ENCODE assay signal across 8 cellular contexts in genomic region chr11:75100314-75100713, GRCh38. TPM values are rescaled to one million over a fixed set of nuclear protein-coding genes. Genes with fewer than 3 reads are reported as not detected.
DNase-seq lines count a peak whose midpoint lies in the region; ATAC-seq and TF ChIP-seq lines count a peak whose summit lies in the region.

No MANE protein-coding gene starts in this region.

- dilution Hi-C loops in mammary epithelial cell (cut with HindIII; ENCODE audit: low sequenced_read_pairs), result no loop called here

- H3K4me3 ChIP-seq in mammary epithelial cell (replicated peaks in 1 of 3; ENCODE audit: insufficient read depth in 1 of 3, low read depth in 2 of 3, low read length in 3 of 3) (no peak overlapping the region), suprapubic skin (no peak overlapping the region), stomach (no peak overlapping the region)

- no TSS peak for BruUV-seq in mammary epithelial cell (replicated peaks; lab: Mats Ljungman, UMichigan)

- peaks cover 4% of the 10 kb centered on the region for H3K4me1 ChIP-seq in mammary epithelial cell (ENCODE audit: insufficient read depth, low read length)
- H3K4me1 ChIP-seq in suprapubic skin, result no peaks in the 10 kb centered on the region
- H3K4me1 ChIP-seq in stomach, result no peaks in the 10 kb centered on the region

- H3K9ac ChIP-seq in mammary epithelial cell (ENCODE audit: insufficient read depth, low read length), result no peak overlapping the region

- WGBS in mammary epithelial cell (ENCODE audit: low coverage, missing lambda C conversion rate), result 60% methylated on average over 3 of the region's 3 CpGs
- WGBS in suprapubic skin, result 29% methylated on average over 3 of the region's 3 CpGs
- 26 to 44% (median 40%) methylated on average over 3 of the region's 3 CpGs for WGBS in stomach, 5 donors

- H3K27ac ChIP-seq in mammary epithelial cell (ENCODE audit: insufficient read depth, low read depth, low read length) (no peak overlapping the region), suprapubic skin (no peak overlapping the region), stomach (no peak overlapping the region)

- peak; percentile 90 for ATAC-seq in GM21390 (IDR thresholded peaks at IDR 0.05; ENCODE audit: unreplicated experiment)
- peak; percentile 87 for ATAC-seq in HG03571 (IDR thresholded peaks at IDR 0.05; ENCODE audit: unreplicated experiment)
- peak; percentile 95 for ATAC-seq in stimulated activated naive CD8-positive, alpha-beta T cell treated with anti-CD3 and anti-CD28 coated beads, Interleukin-15, Interleukin-2, amounts not matched to agents 100 U/mL and 50 U/mL, for 24 hours

- H3K9me3 ChIP-seq in mammary epithelial cell (replicated peaks; ENCODE audit: insufficient read depth, low read length), result no peaks in the 10 kb centered on the region
- no peaks in the 10 kb centered on the region for H3K9me3 ChIP-seq in suprapubic skin
- H3K9me3 ChIP-seq in stomach, result no peaks in the 10 kb centered on the region

- in situ Hi-C loops in mammary epithelial cell (cut with MboI; ENCODE audit: low sequenced_read_pairs in 2 of 2), result no loop called here

- H3K4me2 ChIP-seq in mammary epithelial cell (ENCODE audit: insufficient read depth, low read depth, low read length), result no peak overlapping the region

- TF ChIP-seq POLR2A in suprapubic skin (IDR thresholded peaks at IDR 0.05) (no peak), stomach (IDR thresholded peaks at IDR 0.05) (no peak)

- no peak overlapping the region for H2AFZ ChIP-seq in mammary epithelial cell (ENCODE audit: low read depth, low read length)

- H3K79me2 ChIP-seq in mammary epithelial cell (ENCODE audit: insufficient read depth, low read length), result no peaks in the 10 kb centered on the region

- H4K20me1 ChIP-seq in mammary epithelial cell (ENCODE audit: insufficient read depth, low read length), result no peaks in the 10 kb centered on the region

- TF ChIP-seq CTCF in GM10266 (IDR thresholded peaks at IDR 0.05; ENCODE audit: control insufficient read depth, insufficient read depth, low read depth, missing control alignments), result no peak
- no peak for TF ChIP-seq CTCF in mammary epithelial cell (conservative IDR thresholded peaks at IDR 0.05 in 1 of 2, IDR thresholded peaks at IDR 0.05 in 1 of 2; ENCODE audit: extremely low read depth in 1 of 2, insufficient read depth in 1 of 2, low read depth in 1 of 2, low read length in 2 of 2)
- no peak for TF ChIP-seq CTCF in suprapubic skin (IDR thresholded peaks at IDR 0.05)
- TF ChIP-seq CTCF in stomach (IDR thresholded peaks at IDR 0.05), result no peak

- CTCF ChIA-PET in mammary epithelial cell (lab: Charles Lee; ENCODE audit: low non-redundant PET), result no interaction called here

- TF ChIP-seq EP300 in suprapubic skin (IDR thresholded peaks at IDR 0.05) (no peak), stomach (IDR thresholded peaks at IDR 0.05) (no peak)

- no peaks in the 10 kb centered on the region for H3K27me3 ChIP-seq in mammary epithelial cell (ENCODE audit: insufficient read depth, low read length)
- H3K27me3 ChIP-seq in suprapubic skin, result peaks cover 13% of the 10 kb centered on the region
- peaks cover 0 to 31% (median 0%) of the 10 kb centered on the region in 3 donors for H3K27me3 ChIP-seq in stomach

- intact Hi-C loops in mammary epithelial cell (cut with micrococcal nuclease), result no loop called here
- intact Hi-C loops in stomach (cut with DNase I; ENCODE audit: low total_unique reads), result no loop called here

- H3K36me3 ChIP-seq in mammary epithelial cell (ENCODE audit: insufficient read depth, low read length) (no peaks in the 10 kb centered on the region), suprapubic skin (no peaks in the 10 kb centered on the region), stomach (no peaks in the 10 kb centered on the region)

- DNase-seq in GM10266 (ENCODE audit: extremely low spot score) (peak; percentile 71), mammary epithelial cell (peak; percentile 74), suprapubic skin (ENCODE audit: low spot score in 2 of 2) (no peak), RPMI8226 (no peak), stomach (no peak)
- peak; percentile 34 for DNase-seq in stimulated activated naive CD8-positive, alpha-beta T cell treated with anti-CD3 and anti-CD28 coated beads, Interleukin-15, Interleukin-2, amounts not matched to agents 100 U/mL and 50 U/mL, for 24 hours

RNA-seq across cellular contexts. Expression of gene OR2AT4, which starts 3.6 kb away (rescaled TPM):
- total RNA-seq in mammary epithelial cell (not detected), suprapubic skin (not detected), stomach (not detected)
- polyA plus RNA-seq in mammary epithelial cell (not detected), stomach (not detected)
- not detected for polyA minus RNA-seq in mammary epithelial cell

RNA-seq across cellular contexts. Expression of gene SLCO2B1, which starts 50.6 kb away (rescaled TPM):
- not detected for total RNA-seq in mammary epithelial cell
- polyA plus RNA-seq in mammary epithelial cell, result not detected
- not detected for polyA minus RNA-seq in mammary epithelial cell
- total RNA-seq in suprapubic skin, result 1 to 10 TPM; 6.1 to 9.7 (median 7.1) TPM
- 10 to 100 TPM in 4 of 5 donors, 1 to 10 TPM in 1; 9.4 to 68.2 (median 29.8) TPM for total RNA-seq in stomach
- 1 to 10 TPM; 3.3 to 5.2 (median 5.0) TPM for polyA plus RNA-seq in stomach

Comparison
In these comparisons a context has a peak if more than half of its experiments do, and no peak if none do; other contexts are left out.
1. DNase-seq: peak in GM10266 (single experiment), mammary epithelial cell (single experiment) and stimulated activated naive CD8-positive, alpha-beta T cell treated with anti-CD3 and anti-CD28 coated beads, Interleukin-15, Interleukin-2, amounts not matched to agents 100 U/mL and 50 U/mL, for 24 hours (single experiment); none in suprapubic skin (0 of 2), RPMI8226 (single experiment) and stomach (single experiment).
2. RNA of gene SLCO2B1, which starts 50.6 kb away (total RNA-seq): 9.4 to 68.2 TPM in stomach and 6.1 to 9.7 TPM in suprapubic skin; not detected in mammary epithelial cell; every median in the first group is over 4 times any median in the second.
3. Peak in every context shown above with its lines, with median percentiles within 50 percentile points of each other: ATAC-seq.